In the genomic region with DNA sequence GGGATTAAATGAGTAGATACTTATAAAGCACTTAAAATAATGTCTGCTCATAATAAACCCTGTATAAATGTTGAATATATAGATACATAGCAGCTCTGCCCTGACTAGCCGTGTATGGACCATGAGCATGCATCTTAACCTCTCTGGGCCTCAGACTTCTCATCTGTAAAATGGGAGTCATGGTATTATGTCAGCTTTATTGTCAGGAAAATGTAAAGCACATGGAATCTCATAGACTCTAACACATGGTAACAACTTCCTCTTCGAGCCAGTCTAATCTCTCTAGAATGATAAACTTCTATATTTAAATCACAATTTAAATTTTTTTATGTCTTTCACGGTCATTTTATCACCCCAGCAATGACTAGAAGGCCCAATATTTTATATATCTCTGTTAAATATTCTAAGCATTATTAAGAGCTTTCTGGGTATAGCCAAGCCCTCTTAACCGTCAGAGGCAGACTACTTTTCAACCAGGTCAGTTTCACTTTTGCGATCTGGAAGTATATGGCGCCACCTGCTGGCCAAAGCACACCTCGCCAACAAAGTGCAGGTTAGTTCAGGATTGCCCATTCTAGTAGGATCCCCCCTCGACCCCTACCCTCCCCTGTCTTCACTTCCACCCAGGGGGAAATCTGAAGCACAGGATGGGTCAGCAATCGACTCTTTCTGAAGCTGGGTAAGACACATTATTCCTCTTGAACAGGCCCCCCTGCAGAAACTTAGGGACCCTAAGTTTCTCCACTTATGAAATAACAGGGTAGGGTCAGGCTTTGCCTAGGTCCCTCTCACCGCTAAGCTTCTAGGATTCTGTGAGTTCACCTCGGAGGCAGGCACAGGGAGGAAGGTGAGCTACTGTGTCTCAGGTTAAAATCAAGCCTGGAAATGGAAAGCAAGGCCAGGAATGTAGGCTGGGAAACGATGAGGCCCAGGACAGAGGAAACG, we compare ENCODE assay signal across 9 cellular contexts. TPM values are rescaled to one million over a fixed set of nuclear protein-coding genes. Genes with fewer than 3 reads are reported as not detected.
DNase-seq lines count a peak whose midpoint lies in the region; ATAC-seq and TF ChIP-seq lines count a peak whose summit lies in the region.
"Had no signal": no experiment of that assay in that cellular context is flagged by ENCODE, and none has a peak within 500 bp of the region (broad histone marks: within the 10 kb centered on the region; RNA-seq: fewer than 3 reads in every experiment).

No MANE protein-coding gene starts in this region.

- H3K36me3 ChIP-seq in BE2C: no peaks in the 10 kb centered on the region

- peak; percentile 76 for ATAC-seq in GM18909 (IDR thresholded peaks at IDR 0.05; ENCODE audit: poor library complexity, unreplicated experiment)
- peak; percentile 89 for ATAC-seq in HG03139 (IDR thresholded peaks at IDR 0.05; ENCODE audit: unreplicated experiment)
- ATAC-seq in left lobe of liver: peak; percentile 95

- no peaks in the 10 kb centered on the region for H3K4me1 ChIP-seq in BE2C

- TF ChIP-seq CTCF in BE2C (IDR thresholded peaks at IDR 0.05; ENCODE audit: low read depth, low read length): peak; percentile 91

- no peaks in the 10 kb centered on the region for H3K9me3 ChIP-seq in BE2C

- H3K27me3 ChIP-seq in BE2C: peaks cover 20% of the 10 kb centered on the region

- DNase-seq in BE2C (peak; percentile 77), NCI-H226 (peak; percentile 54), cerebellar cortex (ENCODE audit: low spot score) (peak; percentile 68), left lobe of liver (ENCODE audit: low spot score) (peak; percentile 82)
- peak; percentile 85 for DNase-seq in activated CD4-positive, CD25-positive, alpha-beta regulatory T cell treated with anti-CD3 and anti-CD28 coated beads, Interleukin-2, amount 50 U/mL, for 72 hours
- DNase-seq in stimulated activated CD4-positive, alpha-beta T cell treated with anti-CD3 and anti-CD28 coated beads, Interleukin-4, amount 100 ng/mL, for 4 hours: peak; percentile 81 to 86

- H3K4me3 ChIP-seq in BE2C (ENCODE audit: low read depth, low read length): no peak overlapping the region

RNA-seq across cellular contexts. Expression of a gene that starts 36.0 kb away (rescaled TPM):
- not detected for polyA plus RNA-seq in BE2C (2012; ENCODE audit: insufficient read depth, insufficient read length, low read depth)
- not detected for total RNA-seq in left lobe of liver
- total RNA-seq: T-helper 1 cell treated with Interleukin-12 subunit alpha and Interleukin-12 subunit beta and Interleukin-4 antibody, amounts not matched to agents 30 ng/mL and 1 ng/mL, for 36 hours had no signal
